ENCODE assay signal across 8 cellular contexts in genomic region chr4:81069706-81070331, GRCh38. TPM values are rescaled to one million over a fixed set of nuclear protein-coding genes. Genes with fewer than 3 reads are reported as not detected.
DNase-seq lines count a peak whose midpoint lies in the region; TF ChIP-seq lines count a peak whose summit lies in the region.

No MANE protein-coding gene starts in this region.

- TF ChIP-seq EP300 in tibial nerve (IDR thresholded peaks at IDR 0.05) = no peak

- H3K27me3 ChIP-seq in Peyer's patch (no peaks in the 10 kb centered on the region), tibial nerve (no peaks in the 10 kb centered on the region)

- no peaks in the 10 kb centered on the region for H3K9me3 ChIP-seq in Peyer's patch
- H3K9me3 ChIP-seq in tibial nerve = no peaks in the 10 kb centered on the region

- TF ChIP-seq CTCF in Peyer's patch (IDR thresholded peaks at IDR 0.05) = peak in 5 of 6 experiments; percentile 49 to 91 (median 88)
- peak; percentile 93 for TF ChIP-seq CTCF in fibroblast of the aortic adventitia (IDR thresholded peaks at IDR 0.05; ENCODE audit: insufficient read depth, low read length)
- TF ChIP-seq CTCF in tibial nerve (IDR thresholded peaks at IDR 0.05) = peak; percentile 65 to 91 (median 86)

- no peak overlapping the region for H3K27ac ChIP-seq in Peyer's patch
- no peak overlapping the region for H3K27ac ChIP-seq in tibial nerve

- H3K4me3 ChIP-seq in Peyer's patch (no peak overlapping the region), fibroblast of the aortic adventitia (ENCODE audit: low read depth, low read length) (no peak overlapping the region), tibial nerve (no peak overlapping the region)

- DNase-seq in GF-D8 (lab: John Stamatoyannopoulos, UW) = peak; percentile 9
- DNase-seq in H4 (ENCODE audit: low spot score) = peak; percentile 81
- DNase-seq in LHCN-M2 (ENCODE audit: low read depth) = peak; percentile 83
- peak; percentile 44 to 87 (median 48) for DNase-seq in Peyer's patch
- peak; percentile 50 to 58 for DNase-seq in activated T-cell treated with anti-CD3 and anti-CD28 coated beads, Interleukin-2, amount 50 U/mL, for 48 hours
- DNase-seq in fibroblast of the aortic adventitia (ENCODE audit: low read depth) = peak; percentile 92
- peak; percentile 72 for DNase-seq in non-pigmented ciliary epithelial cell (ENCODE audit: low read depth)
- DNase-seq in tibial nerve (ENCODE audit: low spot score in 2 of 2) = peak; percentile 42 to 82

- 12 to 14% methylated on average over 6 of the region's 6 CpGs for WGBS in tibial nerve, 2 donors

- H3K4me1 ChIP-seq in Peyer's patch = no peaks in the 10 kb centered on the region
- H3K4me1 ChIP-seq in tibial nerve = no peaks in the 10 kb centered on the region

- H3K36me3 ChIP-seq in Peyer's patch (no peaks in the 10 kb centered on the region), tibial nerve (no peaks in the 10 kb centered on the region)

- TF ChIP-seq POLR2A in Peyer's patch (IDR thresholded peaks at IDR 0.05) = no peak
- TF ChIP-seq POLR2A in tibial nerve (IDR thresholded peaks at IDR 0.05) = no peak

RNA-seq across cellular contexts. Expression of gene BMP3, which starts 39.3 kb away (rescaled TPM):
- total RNA-seq in H4 (2014; rRNA removed; shearing (Covaris generic)) = not detected in 2 replicates
- total RNA-seq in LHCN-M2 (2014; rRNA removed) = under 0.01 and 0.17 TPM in 2 replicates
- 0.02 TPM for polyA plus RNA-seq in LHCN-M2 (2012)
- total RNA-seq in Peyer's patch = 10 to 100 TPM in 3 of 4 donors, 1 to 10 TPM in 1; 2.5 to 35.4 (median 30.0) TPM
- 0.18 TPM in 1 of 2 replicates, not detected in the other for total RNA-seq in fibroblast of the aortic adventitia (ENCODE audit: low replicate concordance)
- total RNA-seq in tibial nerve = 10 to 100 TPM; 17.4 to 55.3 (median 46.9) TPM

Comparison
In these comparisons a context has a peak if more than half of its experiments do, and no peak if none do; other contexts are left out.
1. DNase-seq: peak in every context shown above with its lines; median percentile 92 in fibroblast of the aortic adventitia; 83 in LHCN-M2; 81 in H4; 72 in non-pigmented ciliary epithelial cell; 62 in tibial nerve; 54 in activated T-cell treated with anti-CD3 and anti-CD28 coated beads, Interleukin-2, amount 50 U/mL, for 48 hours; 48 in Peyer's patch; 9 in GF-D8.